ENCODE assay signal across 1 cellular context in genomic region chr6:170248111-170248805, GRCh38.
TF ChIP-seq lines count a peak whose summit lies in the region.

No MANE protein-coding gene starts in this region.

TF ChIP-seq in K562, 482 proteins besides CTCF, POLR2A, EP300 and RAD21:
- peak; percentile 70; the same call in 1 of the 2 replicates for TF ChIP-seq EZH2 (IDR thresholded peaks at IDR 0.05; ENCODE audit: borderline replicate concordance, low read depth, low read length)
- no peak for TF ChIP-seq PTBP1 (IDR thresholded peaks at IDR 0.05; ENCODE audit: low read depth, low read length)
